Comparison of ENCODE assay signal across 10 cellular contexts in genomic region chr5:149617760-149618306, GRCh38. TPM values are rescaled to one million over a fixed set of nuclear protein-coding genes. Genes with fewer than 3 reads are reported as not detected.
A peak's percentile ranks its signal among the peaks of the same experiment; 100 is the strongest.
DNase-seq lines count a peak whose midpoint lies in the region; ATAC-seq and TF ChIP-seq lines count a peak whose summit lies in the region.
"Had no signal": no experiment of that assay in that cellular context is flagged by ENCODE, and none has a peak within 500 bp of the region (broad histone marks: within the 10 kb centered on the region; RNA-seq: fewer than 3 reads in every experiment).

No MANE protein-coding gene starts in this region.

- H3K4me1 Mint-ChIP-seq in MCF 10A (ENCODE audit: insufficient read depth, unreplicated experiment) (peaks cover 16% of the 10 kb centered on the region), T-cell (no peaks in the 10 kb centered on the region)

- DNase-seq in MCF 10A (ENCODE audit: unreplicated experiment) (no peak), psoas muscle (no peak), T-helper 9 cell (no peak), epidermal melanocyte (ENCODE audit: insufficient read length, low spot score) (no peak), NCI-H187 (lab: John Stamatoyannopoulos, UW) (no peak), T-cell (no peak)
- DNase-seq: activated T-cell treated with anti-CD3 and anti-CD28 coated beads, Interleukin-2, amount 50 U/mL, for 4 hours had no signal

- H3K36me3 Mint-ChIP-seq in MCF 10A (ENCODE audit: insufficient read depth, unreplicated experiment) (peaks cover 41% of the 10 kb centered on the region), T-cell (no peaks in the 10 kb centered on the region)

- POLR2A ChIA-PET in MCF 10A (lab: Yijun Ruan, JAX) (interaction anchor here (0.7 to 4.7 kb wide), 19 partner anchors 11 to 212 kb away, joined by 3 to 121 read pairs (median 8); partner anchors contain the start of genes ARHGEF37 and CSNK1A1), T-cell (lab: Charles Lee) (no interaction called here)

- H3K9me3 ChIP-seq in psoas muscle: no peaks in the 10 kb centered on the region

- H3K27me3 ChIP-seq in psoas muscle (ENCODE audit: insufficient read depth in 3 of 3, low read length in 2 of 3): no peaks in the 10 kb centered on the region

- CTCF ChIA-PET in MCF 10A (lab: Yijun Ruan, JAX) (interaction anchor here (0.6 to 7.7 kb wide), 59 partner anchors 9 to 1497 kb away, joined by 3 to 101 read pairs (median 5); partner anchors contain the start of genes ARHGEF37, CSNK1A1, GRPEL2 and IL17B), T-cell (lab: Charles Lee) (interaction anchor here in 1 of 2 donors (0.6 kb wide), 1 partner anchor 172 kb away, joined by 3 read pairs; no protein-coding TSS in a partner anchor)

- no peaks in the 10 kb centered on the region for H3K27me3 Mint-ChIP-seq in MCF 10A (ENCODE audit: insufficient read depth, unreplicated experiment)
- no peaks in the 10 kb centered on the region for H3K27me3 Mint-ChIP-seq in T-cell

- no TSS peak for BruUV-seq in MCF 10A (replicated peaks; lab: Mats Ljungman, UMichigan)

- intact Hi-C loops in MCF 10A (cut with micrococcal nuclease) (loop anchor here (1.0 to 5.0 kb wide), 6 partner anchors 37 to 251 kb away; partner anchors contain the start of gene ARHGEF37), psoas muscle (cut with DNase I) (loop anchor here in 1 of 2 donors (5.0 kb wide), 1 partner anchor 176 kb away; no protein-coding TSS in a partner anchor)

- H3K4me3 ChIP-seq in psoas muscle: no peak overlapping the region
- H3K4me3 ChIP-seq: SK-N-MC had no signal

- peaks cover 0 to 71% of the 10 kb centered on the region in 2 donors for H3K36me3 ChIP-seq in psoas muscle (ENCODE audit: insufficient read depth in 1 of 2, low read depth in 1 of 2)

- ATAC-seq in GM18873 (IDR thresholded peaks at IDR 0.05; ENCODE audit: low FRiP score, unreplicated experiment) (peak; percentile 47), HG03439 (IDR thresholded peaks at IDR 0.05; ENCODE audit: unreplicated experiment) (peak; percentile 35), psoas muscle (no peak), T-cell (replicated peaks in 1 of 4) (no peak)

- TF ChIP-seq CTCF in MCF 10A (IDR thresholded peaks at IDR 0.05; ENCODE audit: unreplicated experiment) (no peak), psoas muscle (IDR thresholded peaks at IDR 0.05) (no peak)

- peak overlapping the region; percentile 14 for H3K27ac ChIP-seq in psoas muscle
- H3K27ac ChIP-seq: SK-N-MC had no signal

- H3K9me3 Mint-ChIP-seq in MCF 10A (ENCODE audit: unreplicated experiment): no peaks in the 10 kb centered on the region
- H3K9me3 Mint-ChIP-seq in T-cell: no peaks in the 10 kb centered on the region
- H3K9me3 Mint-ChIP-seq: activated T-cell treated with anti-CD3 and anti-CD28 coated beads, Interleukin-2, amount 50 U/mL, for 4 hours had no signal

- 79 to 81% (median 81%) methylated on average over 11 to 12 of the region's 12 CpGs for WGBS in psoas muscle, 3 donors

- H3K27ac Mint-ChIP-seq in MCF 10A (ENCODE audit: low read depth, unreplicated experiment) (peak overlapping the region; percentile 28), T-cell (no peak overlapping the region)

- H3K4me3 Mint-ChIP-seq in MCF 10A (ENCODE audit: unreplicated experiment) (no peak overlapping the region), T-cell (no peak overlapping the region)
- H3K4me3 Mint-ChIP-seq: activated T-cell treated with anti-CD3 and anti-CD28 coated beads, Interleukin-2, amount 50 U/mL, for 4 hours had no signal

- H3K4me1 ChIP-seq in psoas muscle: peaks cover 24% of the 10 kb centered on the region

RNA-seq across cellular contexts. Expression of gene ARHGEF37, which starts 36.5 kb away (rescaled TPM):
- 3.9 and 5.1 TPM in 2 replicates for total RNA-seq in MCF 10A (2022)
- total RNA-seq in psoas muscle: 10 to 100 TPM in 3 of 4 donors, 1 to 10 TPM in 1; 9.0 to 29.3 (median 18.7) TPM
- 10 to 100 TPM in 2 of 3 donors, 1 to 10 TPM in 1; 2.3 to 13.4 (median 13.0) TPM for polyA plus RNA-seq in psoas muscle
- 1 to 10 TPM in 1 of 5 donors, under 1 TPM in 3, not detected in 1; 0.07 to 1.0 (median 0.59) TPM for total RNA-seq in T-cell

Comparison
In these comparisons a context has a peak if more than half of its experiments do, and no peak if none do; other contexts are left out.
1. ATAC-seq: peak in GM18873 (single experiment) and HG03439 (single experiment); none in psoas muscle (0 of 4) and T-cell (0 of 4).